In genomic region chr1:25820247-25821111, GRCh38 we compare ENCODE assay signal across 1 cellular context.
TF ChIP-seq lines count a peak whose summit lies in the region.

No MANE protein-coding gene starts in this region.

TF ChIP-seq in HepG2, 621 proteins besides CTCF, POLR2A, EP300 and RAD21 (continued from another document and continues in another):
- no peak for TF ChIP-seq ZBTB10 (CRISPR knock-in tag; IDR thresholded peaks at IDR 0.05; ENCODE audit: borderline replicate concordance)
- no peak for TF ChIP-seq MTERF4 (CRISPR knock-in tag; IDR thresholded peaks at IDR 0.05)
- no peak for TF ChIP-seq PRPF4 (IDR thresholded peaks at IDR 0.05; ENCODE audit: low read depth, low read length, poor library complexity, severe bottlenecking)
- TF ChIP-seq ZNF776 (CRISPR knock-in tag; IDR thresholded peaks at IDR 0.05): no peak
- TF ChIP-seq TRIM22 (IDR thresholded peaks at IDR 0.05): no peak
- TF ChIP-seq ZNF678 (CRISPR knock-in tag; IDR thresholded peaks at IDR 0.05): 0 out of 2 replicates have a peak, but pooled peaks have one; percentile 18
- TF ChIP-seq ZNF44 (CRISPR knock-in tag; IDR thresholded peaks at IDR 0.05): 0 out of 2 replicates have a peak, but pooled peaks have one; percentile 23
- TF ChIP-seq MYNN (CRISPR knock-in tag; IDR thresholded peaks at IDR 0.05; ENCODE audit: low read depth): no peak
- no peak for TF ChIP-seq XRCC5 (optimal IDR thresholded peaks at IDR 0.05; ENCODE audit: low read length)
- TF ChIP-seq PLRG1 (conservative IDR thresholded peaks at IDR 0.05): no peak
- TF ChIP-seq ZNF766 (CRISPR knock-in tag; IDR thresholded peaks at IDR 0.05; ENCODE audit: borderline replicate concordance): peak; percentile 29; the same call in 1 of the 2 replicates
- 0 out of 2 replicates have a peak, but pooled peaks have one; percentile 31 for TF ChIP-seq PITX1 (CRISPR knock-in tag; IDR thresholded peaks at IDR 0.05)
- no peak for TF ChIP-seq ZFP36L2 (CRISPR knock-in tag; IDR thresholded peaks at IDR 0.05)
- no peak for TF ChIP-seq MED13 (CRISPR knock-in tag; IDR thresholded peaks at IDR 0.05)
- no peak for TF ChIP-seq ZNF780A (CRISPR knock-in tag; IDR thresholded peaks at IDR 0.05)
- TF ChIP-seq TCF7L2 (IDR thresholded peaks at IDR 0.05; ENCODE audit: low read depth, low read length): no peak
- TF ChIP-seq HNF1B (CRISPR knock-in tag; IDR thresholded peaks at IDR 0.05): 0 out of 2 replicates have a peak, but pooled peaks have one; percentile 40
- TF ChIP-seq FOSL1 (CRISPR knock-in tag; IDR thresholded peaks at IDR 0.05; ENCODE audit: borderline replicate concordance): no peak
- no peak for TF ChIP-seq ZNF264 (CRISPR knock-in tag; IDR thresholded peaks at IDR 0.05)
- no peak for TF ChIP-seq ZBTB25 (CRISPR knock-in tag; IDR thresholded peaks at IDR 0.05)
- TF ChIP-seq LCORL (IDR thresholded peaks at IDR 0.05): no peak
- peak; percentile 12; the same call in 1 of the 2 replicates for TF ChIP-seq LCORL (CRISPR knock-in tag; IDR thresholded peaks at IDR 0.05)
- no peak for TF ChIP-seq PHB2 (IDR thresholded peaks at IDR 0.05; ENCODE audit: partially characterized antibody)
- no peak for TF ChIP-seq ZBTB1 (CRISPR knock-in tag; IDR thresholded peaks at IDR 0.05; ENCODE audit: borderline replicate concordance)
- no peak for TF ChIP-seq AKAP8 (CRISPR knock-in tag; IDR thresholded peaks at IDR 0.05)
- no peak; the same call in none of the 2 replicates for TF ChIP-seq BRD4 (CRISPR knock-in tag; IDR thresholded peaks at IDR 0.05)
- TF ChIP-seq ARID4A (CRISPR knock-in tag; IDR thresholded peaks at IDR 0.05; ENCODE audit: borderline replicate concordance): 0 out of 2 replicates have a peak, but pooled peaks have one; percentile 30
- no peak for TF ChIP-seq MBD4 (IDR thresholded peaks at IDR 0.05; ENCODE audit: borderline replicate concordance, low read length)
- no peak for TF ChIP-seq PLSCR1 (CRISPR knock-in tag; IDR thresholded peaks at IDR 0.05; ENCODE audit: borderline replicate concordance)
- no peak for TF ChIP-seq CAMTA2 (CRISPR knock-in tag; IDR thresholded peaks at IDR 0.05; ENCODE audit: borderline replicate concordance)
- TF ChIP-seq LBX2 (CRISPR knock-in tag; IDR thresholded peaks at IDR 0.05; ENCODE audit: borderline replicate concordance): no peak
- no peak for TF ChIP-seq SKIL (CRISPR knock-in tag; IDR thresholded peaks at IDR 0.05; ENCODE audit: borderline replicate concordance)
- TF ChIP-seq ZNF282 (IDR thresholded peaks at IDR 0.05; ENCODE audit: partially characterized antibody): no peak
- TF ChIP-seq TRIM24 (CRISPR knock-in tag; IDR thresholded peaks at IDR 0.05): no peak
- TF ChIP-seq ZNF878 (CRISPR knock-in tag; IDR thresholded peaks at IDR 0.05): no peak
- TF ChIP-seq ZBTB14 (CRISPR knock-in tag; IDR thresholded peaks at IDR 0.05): no peak
- TF ChIP-seq MAZ (IDR thresholded peaks at IDR 0.05; ENCODE audit: borderline replicate concordance, low read depth, low read length): no peak
- no peak for TF ChIP-seq MAZ (CRISPR knock-in tag; IDR thresholded peaks at IDR 0.05; ENCODE audit: low read depth)
- no peak for TF ChIP-seq ZBTB4 (CRISPR knock-in tag; IDR thresholded peaks at IDR 0.05; ENCODE audit: borderline replicate concordance)
- no peak for TF ChIP-seq ERF (CRISPR knock-in tag; IDR thresholded peaks at IDR 0.05)
- TF ChIP-seq FOXP1 (IDR thresholded peaks at IDR 0.05): no peak
- TF ChIP-seq FOXP1 (CRISPR knock-in tag; IDR thresholded peaks at IDR 0.05): no peak
- TF ChIP-seq ZNF205 (CRISPR knock-in tag; IDR thresholded peaks at IDR 0.05): 0 out of 2 replicates have a peak, but pooled peaks have one; percentile 50
